In the genomic region with DNA sequence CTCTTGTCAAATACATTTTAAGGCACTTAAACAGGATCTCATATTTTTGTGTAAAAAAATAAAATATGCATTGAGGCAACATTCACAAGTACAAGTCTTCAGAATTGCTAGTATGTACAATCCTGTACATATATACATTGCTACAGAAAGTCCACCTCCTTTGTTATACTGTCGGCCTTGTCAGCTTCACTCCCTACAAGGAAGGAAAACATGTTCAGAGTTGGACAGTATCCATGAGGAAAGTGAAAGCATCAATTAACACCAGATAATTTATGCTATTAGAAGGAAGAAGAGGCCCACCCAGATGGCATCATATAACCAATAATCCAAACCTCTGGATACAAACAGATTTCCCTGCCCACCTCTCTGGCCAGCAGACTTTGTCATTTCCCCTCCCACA, we compare ENCODE assay signal across 15 cellular contexts. TPM values are rescaled to one million over a fixed set of nuclear protein-coding genes. Genes with fewer than 3 reads are reported as not detected.
"Had no signal": no experiment of that assay in that cellular context is flagged by ENCODE, and none has a peak within 500 bp of the region (broad histone marks: within the 10 kb centered on the region; RNA-seq: fewer than 3 reads in every experiment).

No MANE protein-coding gene starts in this region.

- H3K9me3 ChIP-seq: left lung, transverse colon had no signal

- ATAC-seq: left lung had no signal

- H3K9ac ChIP-seq: neural progenitor cell, parathyroid adenoma had no signal

- H3K27ac ChIP-seq: left lung, neural progenitor cell, parathyroid adenoma, skin epidermis, transverse colon had no signal

- H3K4me2 ChIP-seq: neural progenitor cell had no signal

- H2AFZ ChIP-seq: neural progenitor cell, parathyroid adenoma had no signal

- H3K4me3 ChIP-seq: left lung, neural progenitor cell, skin epidermis, transverse colon had no signal

- H3K36me3 ChIP-seq: neural progenitor cell, transverse colon had no signal

- H3K4me1 ChIP-seq: left lung, neural progenitor cell, parathyroid adenoma had no signal

- DNase-seq: activated CD4-positive, alpha-beta T cell treated with anti-CD3 and anti-CD28 coated beads, Interleukin-2, amount 10 ng/mL, durations not matched to agents 7 days and 5 days; activated CD4-positive, CD25-positive, alpha-beta regulatory T cell; activated CD8-positive, alpha-beta memory T cell treated with anti-CD3 and anti-CD28 coated beads for 24 hours; activated naive CD4-positive, alpha-beta T cell treated with anti-CD3 and anti-CD28 coated beads, Interleukin-2, amount 10 ng/mL, durations not matched to agents 7 days and 5 days; endodermal cell; head of caudate nucleus; islet precursor cell; left lung; retina; transverse colon had no signal

- H3K27me3 ChIP-seq: left lung, neural progenitor cell, transverse colon had no signal

- H3K79me2 ChIP-seq: parathyroid adenoma had no signal

RNA-seq across cellular contexts. Expression of gene REELD1, which starts 42.0 kb away (rescaled TPM):
- total RNA-seq: dermis blood vessel endothelial cell, fibroblast of villous mesenchyme had no signal
